ENCODE assay signal across 27 cellular contexts in genomic region chr2:134385195-134385594, GRCh38.
"Had no signal": no experiment of that assay in that cellular context is flagged by ENCODE, and none has a peak within 500 bp of the region (broad histone marks: within the 10 kb centered on the region; RNA-seq: fewer than 3 reads in every experiment).

No MANE protein-coding gene starts in this region.

- H3K27me3 ChIP-seq: colonic mucosa, esophagus squamous epithelium, gastrocnemius medialis, heart right ventricle, left lung had no signal

- ATAC-seq: effector memory CD8-positive, alpha-beta T cell; esophagus mucosa; gastrocnemius medialis; heart right ventricle; left cardiac atrium; left lung; left ventricle myocardium superior; lower lobe of right lung; mucosa of descending colon had no signal

- H3K4me1 Mint-ChIP-seq: endodermal cell had no signal

- DNase-seq: colonic mucosa; cortex of kidney; effector CD8-positive, alpha-beta T cell; effector memory CD8-positive, alpha-beta T cell; endodermal cell; erythroblast; esophagus squamous epithelium; foreskin fibroblast; foreskin melanocyte; gastrocnemius medialis; glutamatergic neuron; head of caudate nucleus; heart right ventricle; hippocampal formation; left cardiac atrium; left lung; left ventricle myocardium superior; lower lobe of right lung; mesendoderm; midbrain; mucosa of descending colon had no signal

- H3K27ac Mint-ChIP-seq: dendritic cell treated with granulocyte-macrophage colony-stimulating factor and Interleukin-4, amounts not matched to agents 40 ng/mL and 50 ng/mL, for 4 days; endodermal cell had no signal

- H3K9me3 Mint-ChIP-seq: dendritic cell treated with granulocyte-macrophage colony-stimulating factor and Interleukin-4, amounts not matched to agents 40 ng/mL and 50 ng/mL, for 4 days; effector memory CD8-positive, alpha-beta T cell; endodermal cell had no signal

- H3K27me3 Mint-ChIP-seq: dendritic cell treated with granulocyte-macrophage colony-stimulating factor and Interleukin-4, amounts not matched to agents 40 ng/mL and 50 ng/mL, for 4 days; effector memory CD8-positive, alpha-beta T cell had no signal

- H3K4me1 ChIP-seq: colonic mucosa, gastrocnemius medialis, left lung, lower lobe of right lung had no signal

- FAIRE-seq: endometrium, islet of Langerhans, keratinocyte had no signal

- H3K4me3 Mint-ChIP-seq: dendritic cell treated with granulocyte-macrophage colony-stimulating factor and Interleukin-4, amounts not matched to agents 40 ng/mL and 50 ng/mL, for 4 days; effector memory CD8-positive, alpha-beta T cell; endodermal cell had no signal

- H3K4me3 ChIP-seq: colonic mucosa, esophagus squamous epithelium, gastrocnemius medialis, heart right ventricle, left lung, lower lobe of right lung, mucosa of descending colon had no signal

- H3K9me3 ChIP-seq: colonic mucosa, esophagus squamous epithelium, gastrocnemius medialis, heart right ventricle, left lung, lower lobe of right lung, mucosa of descending colon had no signal

- H3K36me3 ChIP-seq: colonic mucosa, esophagus squamous epithelium, gastrocnemius medialis, left lung, lower lobe of right lung had no signal

- H3K27ac ChIP-seq: colonic mucosa, epithelial cell of prostate, esophagus squamous epithelium, gastrocnemius medialis, heart right ventricle, left lung, lower lobe of right lung had no signal
